ENCODE assay signal across 20 cellular contexts in genomic region chr3:176927985-176928931, GRCh38.
"Had no signal": no experiment of that assay in that cellular context is flagged by ENCODE, and none has a peak within 500 bp of the region (broad histone marks: within the 10 kb centered on the region; RNA-seq: fewer than 3 reads in every experiment).

No MANE protein-coding gene starts in this region.

- H3K27ac ChIP-seq: adrenal gland, brain microvascular endothelial cell, coronary artery, gastroesophageal sphincter, heart left ventricle, uterus had no signal

- DNase-seq: activated CD4-positive, alpha-beta T cell treated with anti-CD3 and anti-CD28 coated beads for 36 hours; activated CD4-positive, CD25-positive, alpha-beta regulatory T cell; activated naive CD4-positive, alpha-beta T cell treated with Interleukin-2 at 50 U/mL for 16 hours; activated naive CD8-positive, alpha-beta T cell treated with anti-CD3 and anti-CD28 coated beads for 36 hours; activated T-cell treated with anti-CD3 and anti-CD28 coated beads for 4 hours; activated T-cell treated with anti-CD3 and anti-CD28 coated beads, Interleukin-2, amount 50 U/mL, for 72 hours; adrenal gland; aorta; brain microvascular endothelial cell; effector memory CD4-positive, alpha-beta T cell; erythroblast; heart left ventricle; stimulated activated CD4-positive, alpha-beta T cell treated with anti-CD3 and anti-CD28 coated beads, Interleukin-15, amount 100 ng/mL, for 24 hours; stimulated activated CD4-positive, alpha-beta T cell treated with anti-CD3 and anti-CD28 coated beads, Interleukin-2, amount 100 ng/mL, for 24 hours; stimulated activated naive CD4-positive, alpha-beta T cell; T-helper 1 cell; uterus had no signal

- H3K4me3 ChIP-seq: adrenal gland, coronary artery, gastroesophageal sphincter, heart left ventricle, uterus had no signal

- ATAC-seq: activated CD4-positive, alpha-beta T cell treated with anti-CD3 and anti-CD28 coated beads for 36 hours; activated T-cell treated with anti-CD3 and anti-CD28 coated beads, Interleukin-2, amount 50 U/mL, for 72 hours; gastroesophageal sphincter; heart left ventricle had no signal

- H3K4me1 ChIP-seq: adrenal gland, gastroesophageal sphincter, heart left ventricle, uterus had no signal

- H3K27me3 ChIP-seq: adrenal gland, brain microvascular endothelial cell, dorsolateral prefrontal cortex, gastroesophageal sphincter, uterus had no signal

- H3K36me3 ChIP-seq: adrenal gland, brain microvascular endothelial cell, gastroesophageal sphincter, heart left ventricle, uterus had no signal

- H3K9me3 ChIP-seq: adrenal gland, gastroesophageal sphincter, heart left ventricle, uterus had no signal
